In the genomic region with DNA sequence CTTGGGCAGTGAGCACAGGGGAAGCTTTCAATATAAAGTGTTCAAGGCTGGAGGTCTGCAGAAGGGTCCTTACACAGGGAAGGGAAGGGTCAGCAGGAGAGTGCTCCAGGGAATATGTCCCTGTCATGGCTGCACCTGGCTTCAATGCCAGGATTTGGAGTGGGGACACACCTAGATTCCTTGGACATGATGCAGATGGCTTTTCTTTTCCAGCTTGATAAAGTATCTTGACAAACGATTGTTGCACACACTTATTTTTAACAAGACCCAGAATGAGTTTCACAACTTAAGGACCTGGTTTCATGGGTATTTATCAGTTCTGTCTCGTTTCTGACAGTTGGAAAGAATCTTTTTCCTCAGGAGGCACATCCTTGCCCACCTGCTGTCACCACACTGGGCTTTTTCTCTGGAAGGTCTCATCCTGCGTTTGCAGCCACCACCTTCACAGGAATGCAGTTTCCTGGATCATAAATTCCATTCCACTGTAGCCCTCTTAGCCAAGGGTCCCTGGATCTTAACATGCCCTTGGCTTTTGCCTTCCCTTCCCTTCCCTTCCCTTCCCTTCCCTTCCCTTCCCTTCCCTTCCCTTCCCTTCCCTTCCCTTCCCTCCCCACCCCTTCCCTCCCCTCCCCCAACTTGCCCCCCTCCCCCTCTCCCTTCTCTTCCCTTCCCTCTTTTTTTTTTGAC, we compare ENCODE assay signal across 22 cellular contexts. TPM values are rescaled to one million over a fixed set of nuclear protein-coding genes. Genes with fewer than 3 reads are reported as not detected.
"Had no signal": no experiment of that assay in that cellular context is flagged by ENCODE, and none has a peak within 500 bp of the region (broad histone marks: within the 10 kb centered on the region; RNA-seq: fewer than 3 reads in every experiment).

No MANE protein-coding gene starts in this region.

- H3K27ac Mint-ChIP-seq: naive thymus-derived CD4-positive, alpha-beta T cell; natural killer cell treated with Interleukin-12 subunit alpha and Interleukin-12 subunit beta and Interleukin-15 and Interleukin-18, amount 100 ng/mL, for 72 hours; progenitor cell of endocrine pancreas; stimulated activated naive CD8-positive, alpha-beta T cell treated with anti-CD3 and anti-CD28 coated beads, Interleukin-15, Interleukin-2, amounts not matched to agents 100 ng/mL and 50 ng/mL, for 24 hours had no signal

- DNase-seq: islet precursor cell; left ventricle myocardium inferior; midbrain; mucosa of descending colon; naive thymus-derived CD4-positive, alpha-beta T cell; ovary; stimulated activated CD4-positive, alpha-beta T cell treated with anti-CD3 and anti-CD28 coated beads, Interleukin-12 subunit alpha, Interleukin-12 subunit beta, amount 100 ng/mL, for 4 hours; stimulated activated CD4-positive, alpha-beta T cell treated with anti-CD3 and anti-CD28 coated beads, Interleukin-15, amount 100 ng/mL, for 24 hours; stimulated activated CD4-positive, alpha-beta T cell treated with anti-CD3 and anti-CD28 coated beads, Interleukin-2, amount 100 ng/mL, for 24 hours; stimulated activated CD4-positive, alpha-beta T cell treated with anti-CD3 and anti-CD28 coated beads, Interleukin-4, amount 100 ng/mL, for 1 hour; stimulated activated naive CD4-positive, alpha-beta T cell; tibial artery; uterus had no signal

- H3K36me3 ChIP-seq: left ventricle myocardium inferior, ovary, right atrium auricular region, suprapubic skin, thoracic aorta, tibial artery, uterus had no signal

- H3K27me3 ChIP-seq: ovary, right atrium auricular region, uterus had no signal

- H3K4me3 ChIP-seq: left ventricle myocardium inferior, lung, mucosa of descending colon, ovary, right atrium auricular region, skin epidermis, suprapubic skin, thoracic aorta, tibial artery, uterus had no signal

- H3K9me3 ChIP-seq: left ventricle myocardium inferior, mucosa of descending colon, ovary, right atrium auricular region, suprapubic skin, thoracic aorta, tibial artery, uterus had no signal

- H3K4me3 Mint-ChIP-seq: naive thymus-derived CD4-positive, alpha-beta T cell; natural killer cell treated with Interleukin-12 subunit alpha and Interleukin-12 subunit beta and Interleukin-15 and Interleukin-18, amount 100 ng/mL, for 72 hours; stimulated activated naive CD8-positive, alpha-beta T cell treated with anti-CD3 and anti-CD28 coated beads, Interleukin-15, Interleukin-2, amounts not matched to agents 100 ng/mL and 50 ng/mL, for 24 hours had no signal

- H3K9me3 Mint-ChIP-seq: natural killer cell treated with Interleukin-12 subunit alpha and Interleukin-12 subunit beta and Interleukin-15 and Interleukin-18, amount 100 ng/mL, for 72 hours had no signal

- H3K36me3 Mint-ChIP-seq: natural killer cell treated with Interleukin-12 subunit alpha and Interleukin-12 subunit beta and Interleukin-15 and Interleukin-18, amount 100 ng/mL, for 72 hours had no signal

- ATAC-seq: mucosa of descending colon; naive thymus-derived CD4-positive, alpha-beta T cell; natural killer cell treated with Interleukin-12 subunit alpha and Interleukin-12 subunit beta and Interleukin-15 and Interleukin-18, amount 100 ng/mL, for 72 hours; sciatic nerve had no signal

- H3K27ac ChIP-seq: left ventricle myocardium inferior, ovary, right atrium auricular region, skin epidermis, suprapubic skin, thoracic aorta, tibial artery, uterus had no signal

- H3K4me1 ChIP-seq: left ventricle myocardium inferior, right atrium auricular region, suprapubic skin, uterus had no signal

RNA-seq across cellular contexts. Expression of a gene that starts 21.7 kb away (rescaled TPM):
- total RNA-seq: naive thymus-derived CD4-positive, alpha-beta T cell; natural killer cell treated with Interleukin-12 subunit alpha and Interleukin-12 subunit beta and Interleukin-15 and Interleukin-18, amount 100 ng/mL, for 72 hours had no signal
- polyA plus RNA-seq: naive thymus-derived CD4-positive, alpha-beta T cell had no signal
